ENCODE assay signal across 8 cellular contexts in the genomic region with DNA sequence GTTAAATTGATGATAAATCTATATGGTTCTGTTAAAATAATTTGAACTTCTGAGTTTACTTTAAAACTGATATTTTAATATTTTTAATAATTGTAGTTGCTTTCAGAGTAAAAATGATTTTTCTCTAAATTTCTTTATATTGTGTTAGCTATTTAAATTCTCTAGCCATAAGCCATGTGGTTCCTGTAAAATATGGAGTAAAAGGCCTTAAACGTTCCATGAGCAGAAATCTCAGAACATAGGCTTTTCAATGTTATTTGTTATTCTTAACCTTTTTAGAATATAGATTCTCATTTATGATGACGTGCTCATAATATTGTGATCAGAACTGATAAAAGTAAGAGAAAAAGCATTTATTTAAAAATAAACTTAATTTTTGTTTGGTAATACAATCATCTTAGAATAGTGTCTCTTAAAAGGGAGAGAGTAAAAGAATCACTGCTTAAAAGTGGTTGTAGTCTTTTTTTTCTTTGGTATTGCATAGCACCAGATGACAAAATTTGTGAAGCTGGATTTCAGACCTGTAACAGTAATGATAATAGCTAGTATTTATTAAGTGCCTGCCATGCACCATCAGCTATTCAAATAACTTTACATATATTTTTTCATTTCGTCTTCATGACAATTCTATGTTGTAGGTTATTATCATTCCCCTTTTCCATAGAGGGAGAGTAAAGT. TPM values are rescaled to one million over a fixed set of nuclear protein-coding genes. Genes with fewer than 3 reads are reported as not detected.
DNase-seq lines count a peak whose midpoint lies in the region; ATAC-seq and TF ChIP-seq lines count a peak whose summit lies in the region.

No MANE protein-coding gene starts in this region.

- H3K4me3 ChIP-seq in hepatocyte = peak overlapping the region; percentile 67

- H3K27ac ChIP-seq in H9 (ENCODE audit: insufficient read length, low read depth, low read length) (no peak overlapping the region), hepatocyte (peak overlapping the region; percentile 100)

- no peaks in the 10 kb centered on the region for H4K20me1 ChIP-seq in H9 (ENCODE audit: control insufficient read depth, insufficient read depth, insufficient read length)
- peaks cover 65% of the 10 kb centered on the region for H4K20me1 ChIP-seq in hepatocyte (ENCODE audit: insufficient read depth, poor library complexity, severe bottlenecking)

- no peaks in the 10 kb centered on the region for H3K27me3 ChIP-seq in H9 (ENCODE audit: insufficient read depth, low read length)
- H3K27me3 ChIP-seq in hepatocyte = no peaks in the 10 kb centered on the region

- H3K36me3 Mint-ChIP-seq in H9 (ENCODE audit: insufficient read depth in 1 of 3, low read depth in 3 of 3) (peaks cover 0 to 8% (median 5%) of the 10 kb centered on the region in 3 experiments; a peak in 3 of 7 replicates), WTC11 (peaks cover 5% of the 10 kb centered on the region; the same call in 1 of the 2 replicates)
- H3K36me3 Mint-ChIP-seq in stimulated activated effector memory CD8-positive, alpha-beta T cell treated with anti-CD3 and anti-CD28 coated beads, Interleukin-12 subunit alpha, Interleukin-12 subunit beta, amount 100 ng/mL, for 72 hours = peaks cover 21% of the 10 kb centered on the region

- no peak overlapping the region for H2AK5ac ChIP-seq in H9 (ENCODE audit: insufficient read length, low read length)

- H3K23me2 ChIP-seq in H9 (ENCODE audit: insufficient read length, low read depth, low read length, poor library complexity, severe bottlenecking) = peaks cover 19% of the 10 kb centered on the region

- no peak overlapping the region for H3K4ac ChIP-seq in H9 (ENCODE audit: low read depth, low read length)

- no peaks in the 10 kb centered on the region for H3K9me3 Mint-ChIP-seq in H9
- no peaks in the 10 kb centered on the region for H3K9me3 Mint-ChIP-seq in WTC11
- H3K9me3 Mint-ChIP-seq in stimulated activated effector memory CD8-positive, alpha-beta T cell treated with anti-CD3 and anti-CD28 coated beads, Interleukin-12 subunit alpha, Interleukin-12 subunit beta, amount 100 ng/mL, for 72 hours = no peaks in the 10 kb centered on the region

- H2BK5ac ChIP-seq in H9 (ENCODE audit: insufficient read length, low read length) = no peak overlapping the region

- H3K9me2 ChIP-seq in hepatocyte (replicated peaks; ENCODE audit: insufficient read depth) = no peaks in the 10 kb centered on the region

- H4K91ac ChIP-seq in H9 (ENCODE audit: insufficient read length, low read depth, low read length) = no peak overlapping the region

- peaks cover 2% of the 10 kb centered on the region for H3K79me1 ChIP-seq in H9 (ENCODE audit: insufficient read depth, low read depth, low read length, poor library complexity, severe bottlenecking)

- no peak overlapping the region for H2BK12ac ChIP-seq in H9 (ENCODE audit: insufficient read length, low read depth, low read length)

- H3K18ac ChIP-seq in H9 (ENCODE audit: insufficient read length, low read depth, low read length) = no peak overlapping the region

- H3K36me3 ChIP-seq in hepatocyte (replicated peaks; ENCODE audit: insufficient read depth, low read depth) = no peaks in the 10 kb centered on the region

- H3K4me2 ChIP-seq in H9 (ENCODE audit: insufficient read depth, insufficient read length, low read length) (peak overlapping the region; percentile 57), hepatocyte (peak overlapping the region; percentile 80)

- H3K9me3 ChIP-seq in H9 (ENCODE audit: control insufficient read depth, low read depth, low read length) (no peaks in the 10 kb centered on the region), hepatocyte (ENCODE audit: low read depth) (no peaks in the 10 kb centered on the region)

- TF ChIP-seq CTCF in H9 (conservative IDR thresholded peaks at IDR 0.05) = no peak
- TF ChIP-seq CTCF in WTC11 (IDR thresholded peaks at IDR 0.05) = no peak
- no peak for TF ChIP-seq CTCF in hepatocyte (IDR thresholded peaks at IDR 0.05; ENCODE audit: poor library complexity)

- no peak overlapping the region for H2BK20ac ChIP-seq in H9 (ENCODE audit: low read depth, low read length, poor library complexity, severe bottlenecking)

- H3K79me2 ChIP-seq in H9 (ENCODE audit: insufficient read depth, low read length) = peaks cover 28% of the 10 kb centered on the region; the same call in 1 of the 2 replicates
- peaks cover 77% of the 10 kb centered on the region for H3K79me2 ChIP-seq in hepatocyte

- H3K56ac ChIP-seq in H9 (ENCODE audit: insufficient read length, low read depth, low read length) = no peak overlapping the region

- H3K14ac ChIP-seq in H9 (ENCODE audit: insufficient read depth, low read length) = no peak overlapping the region

- H3T11ph ChIP-seq in H9 (ENCODE audit: low read length) = no peak overlapping the region

- ATAC-seq in WTC11 = no peak
- no peak for ATAC-seq in stimulated activated effector memory CD8-positive, alpha-beta T cell treated with anti-CD3 and anti-CD28 coated beads, Interleukin-12 subunit alpha, Interleukin-12 subunit beta, amount 100 ng/mL, for 72 hours
- no peak for ATAC-seq in GM19455 (IDR thresholded peaks at IDR 0.05; ENCODE audit: unreplicated experiment)
- ATAC-seq in GM18511 (IDR thresholded peaks at IDR 0.05; ENCODE audit: unreplicated experiment) = no peak

- H3K4me3 Mint-ChIP-seq in H9 (peak overlapping the region; percentile 99 to 100), WTC11 (peak overlapping the region; percentile 99)
- H3K4me3 Mint-ChIP-seq in stimulated activated effector memory CD8-positive, alpha-beta T cell treated with anti-CD3 and anti-CD28 coated beads, Interleukin-12 subunit alpha, Interleukin-12 subunit beta, amount 100 ng/mL, for 72 hours = peak overlapping the region; percentile 95

- H3K4me1 ChIP-seq in H9 (ENCODE audit: insufficient read depth, low read length) (peaks cover 7% of the 10 kb centered on the region; the same call in 1 of the 2 replicates), hepatocyte (ENCODE audit: insufficient read depth) (peaks cover 13% of the 10 kb centered on the region)

- no peak for DNase-seq in H9
- no peak for DNase-seq in WTC11 (ENCODE audit: low spot score)
- DNase-seq in hepatocyte (ENCODE audit: low spot score) = no peak
- DNase-seq in stimulated activated effector memory CD8-positive, alpha-beta T cell treated with anti-CD3 and anti-CD28 coated beads, Interleukin-12 subunit alpha, Interleukin-12 subunit beta, amount 100 ng/mL, for 72 hours (ENCODE audit: low spot score in 2 of 2) = no peak
- DNase-seq in hypothalamus (lab: John Stamatoyannopoulos, UW) = no peak
- no peak for DNase-seq in OCI-M2 (lab: John Stamatoyannopoulos, UW; ENCODE audit: unreplicated experiment)

- H2AFZ ChIP-seq in H9 (ENCODE audit: low read length) (no peak overlapping the region), hepatocyte (no peak overlapping the region)

- POLR2A ChIA-PET in WTC11 (lab: Charles Lee) = no interaction called here

- no peak overlapping the region for H3K9ac ChIP-seq in H9 (ENCODE audit: extremely low read depth, insufficient read length, low read length)

- H2BK15ac ChIP-seq in H9 (ENCODE audit: low read depth, low read length) = no peak overlapping the region

- peaks cover 28 to 30% of the 10 kb centered on the region in 2 experiments for H3K4me1 Mint-ChIP-seq in H9
- peaks cover 33% of the 10 kb centered on the region for H3K4me1 Mint-ChIP-seq in WTC11
- peaks cover 27% of the 10 kb centered on the region for H3K4me1 Mint-ChIP-seq in stimulated activated effector memory CD8-positive, alpha-beta T cell treated with anti-CD3 and anti-CD28 coated beads, Interleukin-12 subunit alpha, Interleukin-12 subunit beta, amount 100 ng/mL, for 72 hours

- CTCF ChIA-PET in WTC11 (lab: Charles Lee) = no interaction called here

- H3K27me3 Mint-ChIP-seq in H9 (ENCODE audit: low read depth) (no peaks in the 10 kb centered on the region), WTC11 (ENCODE audit: low read depth) (no peaks in the 10 kb centered on the region)

- H3K23ac ChIP-seq in H9 (ENCODE audit: insufficient read length, low read depth, low read length) = no peak overlapping the region

- H4K5ac ChIP-seq in H9 (ENCODE audit: insufficient read length, low read depth, low read length) = no peak overlapping the region

- no peak overlapping the region for H2BK120ac ChIP-seq in H9 (ENCODE audit: low read depth, low read length, poor library complexity, severe bottlenecking)

- H3K27ac Mint-ChIP-seq in H9 = no peak overlapping the region
- no peak overlapping the region for H3K27ac Mint-ChIP-seq in WTC11
- no peak overlapping the region for H3K27ac Mint-ChIP-seq in stimulated activated effector memory CD8-positive, alpha-beta T cell treated with anti-CD3 and anti-CD28 coated beads, Interleukin-12 subunit alpha, Interleukin-12 subunit beta, amount 100 ng/mL, for 72 hours

- H4K8ac ChIP-seq in H9 (replicated peaks; ENCODE audit: insufficient read length, low read depth, low read length) = no peak overlapping the region

- WGBS in H9 (ENCODE audit: extremely low coverage, insufficient read length, low lambda C conversion rate) = no CpG with 5 or more reads among the region's 3 CpGs
- 9% methylated on average over 3 of the region's 3 CpGs for WGBS in hepatocyte (ENCODE audit: low lambda C conversion rate, missing lambda C conversion rate)

TF ChIP-seq in WTC11, 78 proteins besides CTCF, POLR2A, EP300 and RAD21 (continues in another document):
- TF ChIP-seq, protein P1, sequence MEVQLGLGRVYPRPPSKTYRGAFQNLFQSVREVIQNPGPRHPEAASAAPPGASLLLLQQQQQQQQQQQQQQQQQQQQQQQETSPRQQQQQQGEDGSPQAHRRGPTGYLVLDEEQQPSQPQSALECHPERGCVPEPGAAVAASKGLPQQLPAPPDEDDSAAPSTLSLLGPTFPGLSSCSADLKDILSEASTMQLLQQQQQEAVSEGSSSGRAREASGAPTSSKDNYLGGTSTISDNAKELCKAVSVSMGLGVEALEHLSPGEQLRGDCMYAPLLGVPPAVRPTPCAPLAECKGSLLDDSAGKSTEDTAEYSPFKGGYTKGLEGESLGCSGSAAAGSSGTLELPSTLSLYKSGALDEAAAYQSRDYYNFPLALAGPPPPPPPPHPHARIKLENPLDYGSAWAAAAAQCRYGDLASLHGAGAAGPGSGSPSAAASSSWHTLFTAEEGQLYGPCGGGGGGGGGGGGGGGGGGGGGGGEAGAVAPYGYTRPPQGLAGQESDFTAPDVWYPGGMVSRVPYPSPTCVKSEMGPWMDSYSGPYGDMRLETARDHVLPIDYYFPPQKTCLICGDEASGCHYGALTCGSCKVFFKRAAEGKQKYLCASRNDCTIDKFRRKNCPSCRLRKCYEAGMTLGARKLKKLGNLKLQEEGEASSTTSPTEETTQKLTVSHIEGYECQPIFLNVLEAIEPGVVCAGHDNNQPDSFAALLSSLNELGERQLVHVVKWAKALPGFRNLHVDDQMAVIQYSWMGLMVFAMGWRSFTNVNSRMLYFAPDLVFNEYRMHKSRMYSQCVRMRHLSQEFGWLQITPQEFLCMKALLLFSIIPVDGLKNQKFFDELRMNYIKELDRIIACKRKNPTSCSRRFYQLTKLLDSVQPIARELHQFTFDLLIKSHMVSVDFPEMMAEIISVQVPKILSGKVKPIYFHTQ (CRISPR knock-in tag; IDR thresholded peaks at IDR 0.05) = no peak
- TF ChIP-seq TEAD1 (CRISPR knock-in tag; IDR thresholded peaks at IDR 0.05) (no peak), RORB (CRISPR knock-in tag; IDR thresholded peaks at IDR 0.05) (no peak), ATF1 (CRISPR knock-in tag; IDR thresholded peaks at IDR 0.05) (no peak), FOXK1 (CRISPR knock-in tag; IDR thresholded peaks at IDR 0.05) (no peak)

RNA-seq across cellular contexts. Expression of a gene that starts 2.7 kb away (rescaled TPM):
- 15.2 and 17.3 TPM in 2 replicates for total RNA-seq in H9 (2021)
- total RNA-seq in WTC11 (2021) = 18.1 to 22.1 TPM (median 19.8 TPM) in 3 replicates
- total RNA-seq in hepatocyte = 40.9 and 42.2 TPM in 2 replicates
- 12.5 and 13.2 TPM in 2 replicates for polyA plus RNA-seq in hepatocyte
